13 cellular contexts compared by ENCODE assay signal in genomic region chr3:42476225-42477160, GRCh38. TPM values are rescaled to one million over a fixed set of nuclear protein-coding genes. Genes with fewer than 3 reads are reported as not detected.
DNase-seq lines count a peak whose midpoint lies in the region; ATAC-seq, FAIRE-seq and TF ChIP-seq lines count a peak whose summit lies in the region.
"Had no signal": no experiment of that assay in that cellular context is flagged by ENCODE, and none has a peak within 500 bp of the region (broad histone marks: within the 10 kb centered on the region; RNA-seq: fewer than 3 reads in every experiment).

No MANE protein-coding gene starts in this region.

- WGBS in right lobe of liver (ENCODE audit: insufficient coverage, low coverage, low lambda C conversion rate, missing lambda C conversion rate): 30% methylated on average over 3 of the region's 8 CpGs
- 23% methylated on average over 6 of the region's 8 CpGs for WGBS in HepG2 (ENCODE audit: low lambda C conversion rate)
- under 1% methylated on average over 8 of the region's 8 CpGs for WGBS in K562 (ENCODE audit: insufficient coverage, low coverage, missing lambda C conversion rate)

- no peaks in the 10 kb centered on the region for H3K4me1 ChIP-seq in right lobe of liver
- H3K4me1 ChIP-seq in HepG2 (ENCODE audit: insufficient read depth, low read length): no peaks in the 10 kb centered on the region
- no peaks in the 10 kb centered on the region for H3K4me1 ChIP-seq in K562 (replicated peaks in 1 of 2; ENCODE audit: control insufficient read depth in 2 of 2, insufficient read depth in 2 of 2, low read length in 2 of 2)
- H3K4me1 ChIP-seq: HAP-1, sigmoid colon had no signal

- H4K20me1 ChIP-seq in HepG2 (ENCODE audit: insufficient read depth, low read length) (no peaks in the 10 kb centered on the region), K562 (replicated peaks; ENCODE audit: control insufficient read depth, insufficient read depth, low read length) (peaks cover 8% of the 10 kb centered on the region)

- H3K4me2 ChIP-seq in HepG2 (ENCODE audit: low read depth, low read length) (no peak overlapping the region), K562 (ENCODE audit: insufficient read depth, low read length) (no peak overlapping the region)

- H3K9me3 ChIP-seq in right lobe of liver (no peaks in the 10 kb centered on the region), HepG2 (ENCODE audit: low read length) (no peaks in the 10 kb centered on the region), K562 (replicated peaks; ENCODE audit: control insufficient read depth, insufficient read depth, low read depth, low read length) (no peaks in the 10 kb centered on the region)
- H3K9me3 ChIP-seq: HAP-1 had no signal

- ATAC-seq in right lobe of liver: peak; percentile 35 to 52 (median 40)
- ATAC-seq in HepG2: no peak
- 0 out of 3 replicates have a peak, but pooled peaks have one; percentile 23 for ATAC-seq in K562
- ATAC-seq: stimulated activated effector memory CD8-positive, alpha-beta T cell treated with anti-CD3 and anti-CD28 coated beads, Interleukin-12 subunit alpha, Interleukin-12 subunit beta, amount 100 ng/mL, for 72 hours had no signal

- TF ChIP-seq RAD21 in HepG2 (CRISPR knock-in tag; IDR thresholded peaks at IDR 0.05) (no peak), K562 (CRISPR knock-in tag; conservative IDR thresholded peaks at IDR 0.05 in 1 of 2, IDR thresholded peaks at IDR 0.05 in 1 of 2) (no peak)

- TF ChIP-seq CTCF in right lobe of liver (IDR thresholded peaks at IDR 0.05) (no peak), HepG2 (CRISPR knock-in tag; IDR thresholded peaks at IDR 0.05) (no peak), K562 (IDR thresholded peaks at IDR 0.05 in 2 of 3, conservative IDR thresholded peaks at IDR 0.05 in 1 of 3; ENCODE audit: insufficient read depth in 2 of 3, low read depth in 1 of 3, low read length in 3 of 3) (no peak)

- in situ Hi-C loops in HepG2 (cut with HindIII; ENCODE audit: extremely low pct_ligation_motif_present, low pct_unique_long_range_greater_than_20kb): no loop called here
- in situ Hi-C loops in K562 (cut with MboI): no loop called here

- no peaks in the 10 kb centered on the region for H3K36me3 ChIP-seq in right lobe of liver
- H3K36me3 ChIP-seq in HepG2 (replicated peaks in 1 of 2; ENCODE audit: control insufficient read depth in 1 of 2, insufficient read depth in 2 of 2, low read length in 2 of 2): no peaks in the 10 kb centered on the region
- H3K36me3 ChIP-seq in K562 (ENCODE audit: control insufficient read depth, insufficient read depth, low read length): no peaks in the 10 kb centered on the region
- H3K36me3 ChIP-seq: HAP-1, sigmoid colon had no signal

- H3K79me2 ChIP-seq in HepG2 (ENCODE audit: insufficient read depth, low read length) (no peaks in the 10 kb centered on the region), K562 (ENCODE audit: control insufficient read depth, insufficient read depth, low read length) (no peaks in the 10 kb centered on the region)

- no peak overlapping the region for H3K9ac ChIP-seq in HepG2 (ENCODE audit: insufficient read depth, low read depth, low read length)
- H3K9ac ChIP-seq in K562 (ENCODE audit: insufficient read depth in 1 of 2, low read depth in 2 of 2, low read length in 2 of 2): no peak overlapping the region

- no peak for TF ChIP-seq POLR2A in right lobe of liver (IDR thresholded peaks at IDR 0.05)
- no peak for TF ChIP-seq POLR2A in HepG2 (IDR thresholded peaks at IDR 0.05; ENCODE audit: insufficient read depth in 1 of 2, low read depth in 2 of 2, low read length in 2 of 2)
- no peak for TF ChIP-seq POLR2A in K562 (conservative IDR thresholded peaks at IDR 0.05)

- FAIRE-seq in HepG2 (lab: Jason Lieb, UNC) (no peak), K562 (lab: Jason Lieb, UNC) (no peak)
- FAIRE-seq: astrocyte had no signal

- H2AFZ ChIP-seq in HepG2 (ENCODE audit: low read length) (no peak overlapping the region), K562 (ENCODE audit: low read depth, low read length) (no peak overlapping the region)

- no peaks in the 10 kb centered on the region for H3K9me1 ChIP-seq in K562 (ENCODE audit: control insufficient read depth, insufficient read depth, low read length)

- no TSS peak for BruUV-seq in HepG2 (replicated peaks; lab: Mats Ljungman, UMichigan)
- BruUV-seq in K562 (replicated peaks; lab: Mats Ljungman, UMichigan): no TSS peak

- no peak overlapping the region for H3K4me3 ChIP-seq in right lobe of liver
- H3K4me3 ChIP-seq in HepG2 (replicated peaks in 1 of 3; ENCODE audit: insufficient read depth in 1 of 3, low read depth in 2 of 3, low read length in 3 of 3): no peak overlapping the region
- H3K4me3 ChIP-seq in K562: no peak overlapping the region
- H3K4me3 ChIP-seq: HAP-1, sigmoid colon had no signal

- H3K27ac ChIP-seq in right lobe of liver (no peak overlapping the region), HepG2 (ENCODE audit: extremely low read length, insufficient read depth, low read length) (no peak overlapping the region), K562 (ENCODE audit: extremely low read depth, low read depth, low read length) (no peak overlapping the region)
- H3K27ac ChIP-seq: sigmoid colon had no signal

- intact Hi-C loops in right lobe of liver (cut with DNase I): no loop called here
- intact Hi-C loops in HepG2 (cut with micrococcal nuclease; ENCODE audit: unreplicated experiment): no loop called here
- intact Hi-C loops in K562 (cut with micrococcal nuclease): no loop called here

- POLR2A ChIA-PET in HepG2 (lab: Yijun Ruan, JAX) (no interaction called here), K562 (lab: Yijun Ruan, JAX) (interaction anchor here (0.6 to 0.7 kb wide), 2 partner anchors 222 to 1049 kb away, joined by 3 read pairs; no protein-coding TSS in a partner anchor), HEK293T (lab: Yijun Ruan, JAX) (interaction anchor here (1.4 kb wide), 1 partner anchor 26 kb away, joined by 5 read pairs; the partner anchor contains the start of gene VIPR1)

- no peaks in the 10 kb centered on the region for H3K27me3 ChIP-seq in right lobe of liver
- peaks cover 4 to 7% of the 10 kb centered on the region in 2 experiments; a peak in 3 of 5 replicates for H3K27me3 ChIP-seq in HepG2 (ENCODE audit: control insufficient read depth in 1 of 2, insufficient read depth in 2 of 2, low read length in 2 of 2)
- peaks cover 19 to 35% of the 10 kb centered on the region in 2 experiments; a peak in 4 of 5 replicates for H3K27me3 ChIP-seq in K562 (ENCODE audit: control insufficient read depth in 2 of 2, insufficient read depth in 2 of 2, low read length in 2 of 2)
- H3K27me3 ChIP-seq: sigmoid colon had no signal

- CTCF ChIA-PET in HepG2 (lab: Yijun Ruan, JAX; ENCODE audit: low intra/inter-chr PET ratio, low total read pairs): no interaction called here
- CTCF ChIA-PET in K562 (lab: Yijun Ruan, JAX; ENCODE audit: low intra/inter-chr PET ratio): no interaction called here
- CTCF ChIA-PET in HEK293T (lab: Yijun Ruan, JAX): no interaction called here

- no peak for DNase-seq in right lobe of liver
- no peak for DNase-seq in HepG2 (ENCODE audit: low spot score)
- peak in 1 of 4 experiments; percentile 4 for DNase-seq in K562 (ENCODE audit: extremely low read depth in 1 of 4, low spot score in 3 of 4)
- peak; percentile 53 for DNase-seq in left kidney (ENCODE audit: low read depth, low spot score)
- DNase-seq in DMS153 (lab: John Stamatoyannopoulos, UW): no peak
- DNase-seq in HEK293T (ENCODE audit: extremely low spot score): no peak
- DNase-seq in NCI-H345 treated with DMSO at 0.1 percent for 48 hours (lab: John Stamatoyannopoulos, UW; ENCODE audit: unreplicated experiment): no peak
- DNase-seq in activated CD4-positive, alpha-beta T cell treated with anti-CD3 and anti-CD28 coated beads for 48 hours: no peak
- DNase-seq: NCI-H345, sigmoid colon had no signal

- TF ChIP-seq EP300 in HepG2 (IDR thresholded peaks at IDR 0.05; ENCODE audit: low read depth in 2 of 2, low read length in 2 of 2) (no peak), HepG2 (CRISPR knock-in tag; IDR thresholded peaks at IDR 0.05; ENCODE audit: borderline replicate concordance) (no peak), K562 (IDR thresholded peaks at IDR 0.05; ENCODE audit: low read length) (no peak)

RNA-seq across cellular contexts. Expression of gene VIPR1, which starts 25.9 kb away (rescaled TPM):
- total RNA-seq in right lobe of liver (10 to 100 TPM in 5 of 6 experiments, 1 to 10 TPM in 1; 1.9 to 34.5 (median 18.2) TPM), HepG2 (2016; rRNA removed; fragmentation: Illumina TruSeq; extraction: Trizol) (0.04 TPM in 1 of 2 replicates, not detected in the other), K562 (2014; rRNA removed) (0.09 TPM in 1 of 2 replicates, not detected in the other), K562 (2014; rRNA removed; fragmentation: Illumina TruSeq; extraction: Trizol) (0.04 and 0.10 TPM in 2 replicates), K562 (2015; rRNA removed; fragmentation: Illumina TruSeq; extraction: Trizol) (0.11 and 0.14 TPM in 2 replicates), K562 (2021) (0.34 and 0.38 TPM in 2 replicates)
- total RNA-seq in HepG2 (2016; cell fraction: cytosol; rRNA removed; fragmentation: Illumina TruSeq; extraction: Trizol; ENCODE audit: low read depth): not detected in 2 replicates
- total RNA-seq in HepG2 (2016; cell fraction: insoluble cytoplasmic fraction; rRNA removed; fragmentation: Illumina TruSeq; extraction: Trizol): 0.19 TPM in 1 of 2 replicates, not detected in the other
- total RNA-seq in HepG2 (2016; cell fraction: membrane; rRNA removed; fragmentation: Illumina TruSeq; extraction: Trizol): 0.12 TPM in 1 of 2 replicates, not detected in the other
- total RNA-seq in HepG2 (2016; cell fraction: nucleus; rRNA removed; fragmentation: Illumina TruSeq; extraction: Trizol): not detected in 2 replicates
- polyA plus RNA-seq in HepG2 (2011; rRNA removed) (0.07 and 0.11 TPM in 2 replicates), K562 (2011; rRNA removed) (0.15 and 0.21 TPM in 2 replicates), K562 (2014; fragmentation: Illumina TruSeq; extraction: Trizol) (0.06 TPM in 1 of 2 replicates, not detected in the other), K562 (2014; fragmentation: Nextera tagmentation; extraction: Ambion mirVana) (not detected), K562 (2014; rRNA removed) (not detected in 2 replicates)
- 0.04 TPM in 2 replicates for polyA plus RNA-seq in HepG2 (2011; cell fraction: cytosol; rRNA removed)
- polyA plus RNA-seq in HepG2 (2011; cell fraction: nucleus; rRNA removed): 0.27 and 0.29 TPM in 2 replicates
- polyA plus RNA-seq in HepG2 (2012): 0.30 TPM in 1 of 2 replicates, not detected in the other
- polyA plus RNA-seq in HepG2 (2016; cell fraction: cytosol; fragmentation: Illumina TruSeq; extraction: Trizol; ENCODE audit: low read depth): 0.03 TPM in 1 of 2 replicates, not detected in the other
- not detected in 2 replicates for polyA plus RNA-seq in HepG2 (2016; cell fraction: insoluble cytoplasmic fraction; fragmentation: Illumina TruSeq; extraction: Trizol; ENCODE audit: low read depth)
- not detected in 2 replicates for polyA plus RNA-seq in HepG2 (2016; cell fraction: membrane; fragmentation: Illumina TruSeq; extraction: Trizol; ENCODE audit: low read depth)
- not detected in 2 replicates for polyA plus RNA-seq in HepG2 (2016; cell fraction: nucleus; fragmentation: Illumina TruSeq; extraction: Trizol; ENCODE audit: insufficient read depth, low read depth)
- 0.86 TPM in 1 of 2 replicates, not detected in the other for polyA minus RNA-seq in HepG2 (2011; rRNA and poly(A)+ RNA removed; ENCODE audit: low replicate concordance)
- not detected in 2 replicates for polyA minus RNA-seq in HepG2 (2011; cell fraction: cytosol; rRNA and poly(A)+ RNA removed)
- polyA minus RNA-seq in HepG2 (2011; cell fraction: nucleus; rRNA and poly(A)+ RNA removed): 0.12 TPM in 1 of 2 replicates, not detected in the other
- total RNA-seq in K562 (2011; cell fraction: chromatin; rRNA removed; ENCODE audit: low replicate concordance): 0.44 and 0.55 TPM in 2 replicates
- 0.13 and 0.67 TPM in 2 replicates for total RNA-seq in K562 (2011; cell fraction: nucleolus; rRNA removed)
- total RNA-seq in K562 (2011; cell fraction: nucleoplasm; rRNA removed): 0.53 and 0.73 TPM in 2 replicates
- 0.30 TPM in 1 of 2 replicates, not detected in the other for polyA plus RNA-seq in K562 (2011; cell fraction: cytosol; rRNA removed)
- polyA plus RNA-seq in K562 (2011; cell fraction: nucleus; rRNA removed): 0.21 and 1.7 TPM in 2 replicates
- 0.13 and 0.35 TPM in 2 replicates for polyA plus RNA-seq in K562 (2012)
- 0.21 TPM in 1 of 2 replicates, not detected in the other for polyA minus RNA-seq in K562 (2011; rRNA and poly(A)+ RNA removed)
- polyA minus RNA-seq in K562 (2011; cell fraction: cytosol; rRNA and poly(A)+ RNA removed): not detected in 2 replicates
- polyA minus RNA-seq in K562 (2011; cell fraction: nucleus; rRNA and poly(A)+ RNA removed): 0.22 and 0.40 TPM in 2 replicates
